Comparison of ENCODE assay signal across 36 cellular contexts in genomic region chr17:79591014-79591590, GRCh38. TPM values are rescaled to one million over a fixed set of nuclear protein-coding genes. Genes with fewer than 3 reads are reported as not detected.
"Had no signal": no experiment of that assay in that cellular context is flagged by ENCODE, and none has a peak within 500 bp of the region (broad histone marks: within the 10 kb centered on the region; RNA-seq: fewer than 3 reads in every experiment).

No MANE protein-coding gene starts in this region.

- H3K4me3 ChIP-seq: ascending aorta, breast epithelium had no signal

- H3K27me3 Mint-ChIP-seq: activated CD4-positive, alpha-beta memory T cell treated with anti-CD3 and anti-CD28 coated beads, Interleukin-2, amount 10 ng/mL, durations not matched to agents 7 days and 5 days; activated CD4-positive, alpha-beta T cell treated with anti-CD3 and anti-CD28 coated beads, Interleukin-2, amount 10 ng/mL, durations not matched to agents 7 days and 5 days; activated CD8-positive, alpha-beta memory T cell treated with anti-CD3 and anti-CD28 coated beads, Interleukin-2, amount 10 ng/mL, durations not matched to agents 7 days and 5 days; activated naive CD4-positive, alpha-beta T cell treated with anti-CD3 and anti-CD28 coated beads, Interleukin-2, amount 10 ng/mL, durations not matched to agents 7 days and 5 days; activated naive CD8-positive, alpha-beta T cell treated with anti-CD3 and anti-CD28 coated beads, Interleukin-2, amount 10 ng/mL, durations not matched to agents 7 days and 5 days had no signal

- ATAC-seq: activated CD4-positive, alpha-beta T cell treated with anti-CD3 and anti-CD28 coated beads for 36 hours; activated CD8-positive, alpha-beta memory T cell treated with anti-CD3 and anti-CD28 coated beads, Interleukin-2, amount 10 ng/mL, durations not matched to agents 7 days and 5 days; activated CD8-positive, alpha-beta T cell treated with anti-CD3 and anti-CD28 coated beads, Interleukin-2, amount 10 ng/mL, durations not matched to agents 7 days and 5 days; activated naive CD8-positive, alpha-beta T cell treated with anti-CD3 and anti-CD28 coated beads, Interleukin-2, amount 50 U/mL, for 24 hours had no signal

- DNase-seq: activated B cell treated with CpG ODN at 0.5 μM for 24 hours; activated CD4-positive, alpha-beta memory T cell treated with anti-CD3 and anti-CD28 coated beads, Interleukin-2, amount 10 ng/mL, durations not matched to agents 7 days and 5 days; activated CD4-positive, alpha-beta T cell treated with anti-CD3 and anti-CD28 coated beads for 36 hours; activated CD4-positive, alpha-beta T cell treated with anti-CD3 and anti-CD28 coated beads for 48 hours; activated CD4-positive, alpha-beta T cell treated with anti-CD3 and anti-CD28 coated beads, Interleukin-2, amount 10 ng/mL, durations not matched to agents 7 days and 5 days; activated CD4-positive, alpha-beta T cell treated with anti-CD3 and anti-CD28 coated beads, Interleukin-2, amount 50 U/mL, for 48 hours; activated CD4-positive, CD25-positive, alpha-beta regulatory T cell treated with anti-CD3 and anti-CD28 coated beads, Interleukin-2, amount 50 U/mL, for 72 hours; activated CD8-positive, alpha-beta memory T cell treated with anti-CD3 and anti-CD28 coated beads for 24 hours; activated CD8-positive, alpha-beta memory T cell treated with anti-CD3 and anti-CD28 coated beads, Interleukin-2, amount 10 ng/mL, durations not matched to agents 7 days and 5 days; activated CD8-positive, alpha-beta memory T cell treated with anti-CD3 and anti-CD28 coated beads, Interleukin-2, amount 50 U/mL, for 48 hours; activated CD8-positive, alpha-beta T cell treated with anti-CD3 and anti-CD28 coated beads, Interleukin-2, amount 10 ng/mL, durations not matched to agents 7 days and 5 days; activated effector memory CD4-positive, alpha-beta T cell treated with Interleukin-2 at 50 U/mL for 16 hours; activated gamma-delta T cell; activated naive CD4-positive, alpha-beta T cell treated with anti-CD3 and anti-CD28 coated beads, Interleukin-2, amount 10 ng/mL, durations not matched to agents 7 days and 5 days; activated naive CD4-positive, alpha-beta T cell treated with Interleukin-2 at 50 U/mL for 16 hours; activated naive CD8-positive, alpha-beta T cell treated with anti-CD3 and anti-CD28 coated beads, Interleukin-2, amount 10 ng/mL, durations not matched to agents 7 days and 5 days; activated naive CD8-positive, alpha-beta T cell treated with anti-CD3 and anti-CD28 coated beads, Interleukin-2, amount 50 U/mL, for 24 hours; activated T-cell treated with anti-CD3 and anti-CD28 coated beads, Interleukin-2, amount 50 U/mL, for 24 hours; activated T-cell treated with anti-CD3 and anti-CD28 coated beads, Interleukin-2, amount 50 U/mL, for 48 hours; amygdala; anterior cingulate cortex; brain microvascular endothelial cell; central memory CD4-positive, alpha-beta T cell; T-helper 1 cell; T-helper 2 cell; T-helper 9 cell had no signal

- H3K27ac ChIP-seq: ascending aorta, brain microvascular endothelial cell, breast epithelium, VCaP had no signal

- H3K4me1 Mint-ChIP-seq: activated B cell treated with CpG ODN at 0.5 μM for 24 hours; activated CD4-positive, alpha-beta memory T cell treated with anti-CD3 and anti-CD28 coated beads, Interleukin-2, amount 10 ng/mL, durations not matched to agents 7 days and 5 days; activated CD4-positive, alpha-beta T cell treated with anti-CD3 and anti-CD28 coated beads for 36 hours; activated CD4-positive, alpha-beta T cell treated with anti-CD3 and anti-CD28 coated beads, Interleukin-2, amount 10 ng/mL, durations not matched to agents 7 days and 5 days; activated CD8-positive, alpha-beta memory T cell treated with anti-CD3 and anti-CD28 coated beads, Interleukin-2, amount 10 ng/mL, durations not matched to agents 7 days and 5 days; activated naive CD4-positive, alpha-beta T cell treated with anti-CD3 and anti-CD28 coated beads, Interleukin-2, amount 10 ng/mL, durations not matched to agents 7 days and 5 days; activated naive CD4-positive, alpha-beta T cell treated with anti-CD3 and anti-CD28 coated beads, Interleukin-2, amount 50 U/mL, for 24 hours; activated naive CD8-positive, alpha-beta T cell treated with anti-CD3 and anti-CD28 coated beads, Interleukin-2, amount 10 ng/mL, durations not matched to agents 7 days and 5 days; activated naive CD8-positive, alpha-beta T cell treated with anti-CD3 and anti-CD28 coated beads, Interleukin-2, amount 50 U/mL, for 24 hours had no signal

- H3K9me3 ChIP-seq: ascending aorta, breast epithelium had no signal

- H3K27ac Mint-ChIP-seq: activated B cell treated with CpG ODN at 0.5 μM for 24 hours; activated CD4-positive, alpha-beta memory T cell treated with anti-CD3 and anti-CD28 coated beads, Interleukin-2, amount 10 ng/mL, durations not matched to agents 7 days and 5 days; activated CD4-positive, alpha-beta T cell treated with anti-CD3 and anti-CD28 coated beads for 36 hours; activated CD4-positive, alpha-beta T cell treated with anti-CD3 and anti-CD28 coated beads, Interleukin-2, amount 10 ng/mL, durations not matched to agents 7 days and 5 days; activated CD8-positive, alpha-beta memory T cell treated with anti-CD3 and anti-CD28 coated beads, Interleukin-2, amount 10 ng/mL, durations not matched to agents 7 days and 5 days; activated CD8-positive, alpha-beta T cell treated with anti-CD3 and anti-CD28 coated beads, Interleukin-2, amount 10 ng/mL, durations not matched to agents 7 days and 5 days; activated naive CD4-positive, alpha-beta T cell treated with anti-CD3 and anti-CD28 coated beads, Interleukin-2, amount 10 ng/mL, durations not matched to agents 7 days and 5 days; activated naive CD8-positive, alpha-beta T cell; activated naive CD8-positive, alpha-beta T cell treated with anti-CD3 and anti-CD28 coated beads, Interleukin-2, amount 10 ng/mL, durations not matched to agents 7 days and 5 days; activated naive CD8-positive, alpha-beta T cell treated with anti-CD3 and anti-CD28 coated beads, Interleukin-2, amount 50 U/mL, for 24 hours; activated T-cell treated with anti-CD3 and anti-CD28 coated beads, Interleukin-2, amount 50 U/mL, for 24 hours; activated T-helper 2 cell treated with anti-CD3 and anti-CD28 coated beads, Interferon-gamma antibody, Interleukin-2, Interleukin-4, amounts not matched to agents 10 μg/mL and 5 μg/mL and 100 μg/mL, durations not matched to agents 14 hours and 24 hours and 36 hours; T-helper 1 cell treated with Interleukin-12 subunit alpha and Interleukin-12 subunit beta and Interleukin-4 antibody, amounts not matched to agents 30 μg/mL and 1 μg/mL, for 36 hours; T-helper 2 cell treated with Interferon-gamma antibody and Interleukin-4, amounts not matched to agents 5 μg/mL and 100 μg/mL, for 36 hours had no signal

- H3K4me1 ChIP-seq: ascending aorta, breast epithelium had no signal

- H3K36me3 ChIP-seq: ascending aorta, brain microvascular endothelial cell, breast epithelium had no signal

- H3K4me3 Mint-ChIP-seq: activated B cell treated with CpG ODN at 0.5 μM for 24 hours; activated CD4-positive, alpha-beta memory T cell treated with anti-CD3 and anti-CD28 coated beads, Interleukin-2, amount 10 ng/mL, durations not matched to agents 7 days and 5 days; activated CD4-positive, alpha-beta T cell treated with anti-CD3 and anti-CD28 coated beads for 36 hours; activated CD4-positive, alpha-beta T cell treated with anti-CD3 and anti-CD28 coated beads, Interleukin-2, amount 10 ng/mL, durations not matched to agents 7 days and 5 days; activated CD8-positive, alpha-beta memory T cell treated with anti-CD3 and anti-CD28 coated beads, Interleukin-2, amount 10 ng/mL, durations not matched to agents 7 days and 5 days; activated CD8-positive, alpha-beta T cell treated with anti-CD3 and anti-CD28 coated beads, Interleukin-2, amount 10 ng/mL, durations not matched to agents 7 days and 5 days; activated naive CD4-positive, alpha-beta T cell treated with anti-CD3 and anti-CD28 coated beads, Interleukin-2, amount 10 ng/mL, durations not matched to agents 7 days and 5 days; activated naive CD4-positive, alpha-beta T cell treated with anti-CD3 and anti-CD28 coated beads, Interleukin-2, amount 50 U/mL, for 24 hours; activated naive CD8-positive, alpha-beta T cell; activated naive CD8-positive, alpha-beta T cell treated with anti-CD3 and anti-CD28 coated beads, Interleukin-2, amount 10 ng/mL, durations not matched to agents 7 days and 5 days; activated naive CD8-positive, alpha-beta T cell treated with anti-CD3 and anti-CD28 coated beads, Interleukin-2, amount 50 U/mL, for 24 hours; activated T-cell treated with anti-CD3 and anti-CD28 coated beads, Interleukin-2, amount 50 U/mL, for 24 hours; T-helper 1 cell treated with Interleukin-12 subunit alpha and Interleukin-12 subunit beta and Interleukin-4 antibody, amounts not matched to agents 30 μg/mL and 1 μg/mL, for 36 hours; T-helper 2 cell treated with Interferon-gamma antibody and Interleukin-4, amounts not matched to agents 5 μg/mL and 100 μg/mL, for 36 hours had no signal

- H3K36me3 Mint-ChIP-seq: activated CD8-positive, alpha-beta memory T cell treated with anti-CD3 and anti-CD28 coated beads, Interleukin-2, amount 10 ng/mL, durations not matched to agents 7 days and 5 days; activated naive CD4-positive, alpha-beta T cell treated with anti-CD3 and anti-CD28 coated beads, Interleukin-2, amount 10 ng/mL, durations not matched to agents 7 days and 5 days; activated naive CD4-positive, alpha-beta T cell treated with anti-CD3 and anti-CD28 coated beads, Interleukin-2, amount 50 U/mL, for 24 hours; activated naive CD8-positive, alpha-beta T cell; activated naive CD8-positive, alpha-beta T cell treated with anti-CD3 and anti-CD28 coated beads, Interleukin-2, amount 10 ng/mL, durations not matched to agents 7 days and 5 days had no signal

- H3K27me3 ChIP-seq: ascending aorta, brain microvascular endothelial cell had no signal

- H3K9me3 Mint-ChIP-seq: activated B cell treated with CpG ODN at 0.5 μM for 24 hours; activated CD4-positive, alpha-beta T cell treated with anti-CD3 and anti-CD28 coated beads, Interleukin-2, amount 10 ng/mL, durations not matched to agents 7 days and 5 days; activated naive CD4-positive, alpha-beta T cell treated with anti-CD3 and anti-CD28 coated beads, Interleukin-2, amount 50 U/mL, for 24 hours; activated naive CD8-positive, alpha-beta T cell treated with anti-CD3 and anti-CD28 coated beads, Interleukin-2, amount 10 ng/mL, durations not matched to agents 7 days and 5 days; activated naive CD8-positive, alpha-beta T cell treated with anti-CD3 and anti-CD28 coated beads, Interleukin-2, amount 50 U/mL, for 24 hours; activated T-cell treated with anti-CD3 and anti-CD28 coated beads, Interleukin-2, amount 50 U/mL, for 24 hours; activated T-helper 2 cell treated with anti-CD3 and anti-CD28 coated beads, Interferon-gamma antibody, Interleukin-2, Interleukin-4, amounts not matched to agents 10 μg/mL and 5 μg/mL and 100 μg/mL, durations not matched to agents 14 hours and 24 hours and 36 hours; T-helper 1 cell treated with Interleukin-12 subunit alpha and Interleukin-12 subunit beta and Interleukin-4 antibody, amounts not matched to agents 30 μg/mL and 1 μg/mL, for 36 hours; T-helper 2 cell treated with Interferon-gamma antibody and Interleukin-4, amounts not matched to agents 5 μg/mL and 100 μg/mL, for 36 hours had no signal

- FAIRE-seq: TTC549 had no signal

RNA-seq across cellular contexts. Expression of gene RBFOX3, which starts 19.7 kb away (rescaled TPM):
- total RNA-seq: activated CD4-positive, alpha-beta memory T cell treated with anti-CD3 and anti-CD28 coated beads, Interleukin-2, amount 10 ng/mL, durations not matched to agents 7 days and 5 days; activated CD4-positive, alpha-beta T cell treated with anti-CD3 and anti-CD28 coated beads, Interleukin-2, amount 10 ng/mL, durations not matched to agents 7 days and 5 days; activated CD8-positive, alpha-beta memory T cell treated with anti-CD3 and anti-CD28 coated beads, Interleukin-2, amount 10 ng/mL, durations not matched to agents 7 days and 5 days; activated CD8-positive, alpha-beta T cell treated with anti-CD3 and anti-CD28 coated beads, Interleukin-2, amount 10 ng/mL, durations not matched to agents 7 days and 5 days; activated naive CD8-positive, alpha-beta T cell treated with anti-CD3 and anti-CD28 coated beads, Interleukin-2, amount 10 ng/mL, durations not matched to agents 7 days and 5 days; activated T-helper 2 cell treated with anti-CD3 and anti-CD28 coated beads, Interferon-gamma antibody, Interleukin-2, Interleukin-4, amounts not matched to agents 10 μg/mL and 5 μg/mL and 100 μg/mL, durations not matched to agents 14 hours and 24 hours and 36 hours; ascending aorta; breast epithelium; cardiac septum had no signal
